In genomic region chr15:72117698-72118399, GRCh38 we compare ENCODE assay signal across 8 cellular contexts. TPM values are rescaled to one million over a fixed set of nuclear protein-coding genes. Genes with fewer than 3 reads are reported as not detected.
A peak's percentile ranks its signal among the peaks of the same experiment; 100 is the strongest.
DNase-seq lines count a peak whose midpoint lies in the region; ATAC-seq and TF ChIP-seq lines count a peak whose summit lies in the region.

TSS of gene MYO9A (minus strand) at chr15:72118150. CDS start at chr15:72046563, 71,587 bp downstream.

- no peaks in the 10 kb centered on the region for H3K36me3 ChIP-seq in mucosa of descending colon (ENCODE audit: low read depth)

- no peaks in the 10 kb centered on the region for H3K9me3 ChIP-seq in mucosa of descending colon

- H3K4me1 ChIP-seq in mucosa of descending colon (ENCODE audit: low read depth), result peaks cover 7% of the 10 kb centered on the region

- ATAC-seq in GM21737 (IDR thresholded peaks at IDR 0.05; ENCODE audit: unreplicated experiment), result peak; percentile 60
- ATAC-seq in mucosa of descending colon, result peak; percentile 91

- no peaks in the 10 kb centered on the region for H3K9me3 Mint-ChIP-seq in activated T-cell treated with anti-CD3 and anti-CD28 coated beads, Interleukin-2, amount 50 U/mL, for 24 hours

- H3K4me3 ChIP-seq in epithelial cell of proximal tubule (ENCODE audit: low read depth, low read length) (peak within 1 kb of the TSS; percentile 84), mucosa of descending colon (peak within 1 kb of the TSS; percentile 84)

- DNase-seq in DMS 273 treated with DMSO at 0.1 percent for 48 hours (lab: John Stamatoyannopoulos, UW), result peak; percentile 82
- peak; percentile 98 for DNase-seq in KG1 (lab: John Stamatoyannopoulos, UW)
- peak; percentile 99 for DNase-seq in activated T-cell treated with anti-CD3 and anti-CD28 coated beads, Interleukin-2, amount 50 U/mL, for 24 hours
- DNase-seq in epithelial cell of proximal tubule (ENCODE audit: low read depth), result peak; percentile 88
- peak; percentile 99 for DNase-seq in mucosa of descending colon
- peak; percentile 99 for DNase-seq in stimulated activated CD8-positive, alpha-beta memory T cell treated with anti-CD3 and anti-CD28 coated beads, Interleukin-4, amount 100 ng/mL, for 1 hour (ENCODE audit: low read depth in 2 of 2, low spot score in 1 of 2)

- peaks cover 37% of the 10 kb centered on the region for H3K4me1 Mint-ChIP-seq in activated T-cell treated with anti-CD3 and anti-CD28 coated beads, Interleukin-2, amount 50 U/mL, for 24 hours (ENCODE audit: low read depth)

- peaks cover 13% of the 10 kb centered on the region for H3K36me3 Mint-ChIP-seq in activated T-cell treated with anti-CD3 and anti-CD28 coated beads, Interleukin-2, amount 50 U/mL, for 24 hours (ENCODE audit: low read depth)

- H3K27ac Mint-ChIP-seq in activated T-cell treated with anti-CD3 and anti-CD28 coated beads, Interleukin-2, amount 50 U/mL, for 24 hours, result peak within 1 kb of the TSS; percentile 99

- TF ChIP-seq CTCF in epithelial cell of proximal tubule (conservative IDR thresholded peaks at IDR 0.05; ENCODE audit: low read depth, low read length) (peak; percentile 16), mucosa of descending colon (IDR thresholded peaks at IDR 0.05) (peak; percentile 21)

- intact Hi-C loops in mucosa of descending colon (cut with DNase I, micrococcal nuclease), result no loop called here

- no peaks in the 10 kb centered on the region for H3K27me3 Mint-ChIP-seq in activated T-cell treated with anti-CD3 and anti-CD28 coated beads, Interleukin-2, amount 50 U/mL, for 24 hours

- H3K4me3 Mint-ChIP-seq in activated T-cell treated with anti-CD3 and anti-CD28 coated beads, Interleukin-2, amount 50 U/mL, for 24 hours, result peak within 1 kb of the TSS; percentile 96

TF ChIP-seq in PFSK-1, 5 proteins besides CTCF, POLR2A, EP300 and RAD21:
- peak; percentile 40; the same call in 1 of the 2 replicates for TF ChIP-seq SIN3A (IDR thresholded peaks at IDR 0.05; ENCODE audit: borderline replicate concordance, insufficient read depth, low read length)
- TF ChIP-seq FOXP2 (optimal IDR thresholded peaks at IDR 0.05; ENCODE audit: borderline replicate concordance, extremely low read depth, extremely low read length, insufficient read depth), result peak; percentile 69
- peak; percentile 42 for TF ChIP-seq POLR2AphosphoS5 (IDR thresholded peaks at IDR 0.05; ENCODE audit: low read depth, low read length)
- TF ChIP-seq TAF1 (IDR thresholded peaks at IDR 0.05; ENCODE audit: borderline replicate concordance, insufficient read depth, low read length), result no peak
TF ChIP-seq in PFSK-1: peak in this region for 3.

RNA-seq across cellular contexts. Expression of gene MYO9A, which starts in this region (rescaled TPM):
- polyA plus RNA-seq in PFSK-1 (2012; ENCODE audit: insufficient read length, low read depth), result 4.6 TPM
- total RNA-seq in epithelial cell of proximal tubule (8.8 and 18.1 TPM in 2 replicates), mucosa of descending colon (10 to 100 TPM; 40.0 to 79.3 (median 41.8) TPM)

Comparison
In these comparisons a context has a peak if more than half of its experiments do, and no peak if none do; other contexts are left out.
1. Peak in every context shown above with its lines: DNase-seq, ATAC-seq and H3K4me3 ChIP-seq.